Comparison of ENCODE assay signal across 24 cellular contexts in the genomic region with DNA sequence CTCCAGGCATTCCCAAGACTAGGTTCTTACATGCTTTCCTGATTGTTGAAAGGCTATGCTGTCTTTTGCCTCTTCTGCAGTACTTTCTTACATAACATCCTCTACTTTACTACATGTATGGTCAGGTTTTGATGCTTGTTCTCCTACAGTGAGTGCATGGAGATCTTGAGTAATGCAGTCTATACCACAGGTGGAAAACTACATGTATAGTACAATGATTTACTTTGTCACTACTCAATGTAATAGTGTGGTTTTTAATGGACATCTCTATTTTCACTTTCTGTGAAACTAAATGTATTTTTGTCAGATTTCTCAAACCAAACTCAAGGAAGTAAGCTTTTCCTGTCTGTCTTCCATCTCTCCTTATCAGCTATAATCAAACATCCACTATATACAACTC.
"Had no signal": no experiment of that assay in that cellular context is flagged by ENCODE, and none has a peak within 500 bp of the region (broad histone marks: within the 10 kb centered on the region; RNA-seq: fewer than 3 reads in every experiment).

No MANE protein-coding gene starts in this region.

- H3K36me3 ChIP-seq: esophagus squamous epithelium, gastrocnemius medialis, left ventricle myocardium inferior, transverse colon, uterus had no signal

- H3K4me3 ChIP-seq: coronary artery, esophagus squamous epithelium, gastrocnemius medialis, left ventricle myocardium inferior, smooth muscle cell, transverse colon, uterus had no signal

- DNase-seq: activated CD4-positive, alpha-beta T cell treated with anti-CD3 and anti-CD28 coated beads for 36 hours; activated CD4-positive, alpha-beta T cell treated with anti-CD3 and anti-CD28 coated beads, Interleukin-2, amount 50 U/mL, for 4 hours; activated CD8-positive, alpha-beta memory T cell treated with anti-CD3 and anti-CD28 coated beads, Interleukin-2, amount 50 U/mL, for 48 hours; activated naive CD4-positive, alpha-beta T cell treated with Interleukin-2 at 50 U/mL for 16 hours; activated naive CD8-positive, alpha-beta T cell treated with anti-CD3 and anti-CD28 coated beads, Interleukin-2, amount 10 ng/mL, durations not matched to agents 7 days and 5 days; activated T-cell treated with anti-CD3 and anti-CD28 coated beads, Interleukin-2, amount 50 U/mL, for 4 hours; amniotic stem cell; cerebellar nuclear complex; esophagus squamous epithelium; gastrocnemius medialis; hypothalamus; left ventricle myocardium inferior; naive thymus-derived CD4-positive, alpha-beta T cell; occipital lobe; posterior cingulate gyrus; stimulated activated CD4-positive, alpha-beta T cell treated with anti-CD3 and anti-CD28 coated beads, Interleukin-2, amount 100 ng/mL, for 48 hours; stimulated activated CD8-positive, alpha-beta memory T cell treated with anti-CD3 and anti-CD28 coated beads, Interleukin-4, amount 100 ng/mL, for 48 hours; stimulated activated naive B cell treated with anti-CD40 and anti-IgM and Interleukin-4, amounts not matched to agents 10 μg/mL and 1 μg/mL and 100 μg/mL, for 72 hours; transverse colon; uterus had no signal

- H3K9me3 ChIP-seq: esophagus squamous epithelium, gastrocnemius medialis, transverse colon, uterus had no signal

- H3K27me3 ChIP-seq: esophagus squamous epithelium, gastrocnemius medialis, transverse colon, uterus had no signal

- H3K4me1 ChIP-seq: esophagus squamous epithelium, gastrocnemius medialis, left ventricle myocardium inferior, transverse colon, uterus had no signal

- ATAC-seq: activated CD4-positive, alpha-beta T cell treated with anti-CD3 and anti-CD28 coated beads for 36 hours; activated T-cell treated with anti-CD3 and anti-CD28 coated beads, Interleukin-2, amount 50 U/mL, for 4 hours; gastrocnemius medialis; naive thymus-derived CD4-positive, alpha-beta T cell; sciatic nerve; stimulated activated naive B cell treated with anti-CD40 and anti-IgM and Interleukin-4, amounts not matched to agents 10 μg/mL and 1 μg/mL and 100 μg/mL, for 72 hours; WTC11 had no signal

- H3K27ac ChIP-seq: coronary artery, esophagus squamous epithelium, gastrocnemius medialis, left ventricle myocardium inferior, transverse colon, uterus had no signal
